Comparison of ENCODE assay signal across 1 cellular context in the genomic region with DNA sequence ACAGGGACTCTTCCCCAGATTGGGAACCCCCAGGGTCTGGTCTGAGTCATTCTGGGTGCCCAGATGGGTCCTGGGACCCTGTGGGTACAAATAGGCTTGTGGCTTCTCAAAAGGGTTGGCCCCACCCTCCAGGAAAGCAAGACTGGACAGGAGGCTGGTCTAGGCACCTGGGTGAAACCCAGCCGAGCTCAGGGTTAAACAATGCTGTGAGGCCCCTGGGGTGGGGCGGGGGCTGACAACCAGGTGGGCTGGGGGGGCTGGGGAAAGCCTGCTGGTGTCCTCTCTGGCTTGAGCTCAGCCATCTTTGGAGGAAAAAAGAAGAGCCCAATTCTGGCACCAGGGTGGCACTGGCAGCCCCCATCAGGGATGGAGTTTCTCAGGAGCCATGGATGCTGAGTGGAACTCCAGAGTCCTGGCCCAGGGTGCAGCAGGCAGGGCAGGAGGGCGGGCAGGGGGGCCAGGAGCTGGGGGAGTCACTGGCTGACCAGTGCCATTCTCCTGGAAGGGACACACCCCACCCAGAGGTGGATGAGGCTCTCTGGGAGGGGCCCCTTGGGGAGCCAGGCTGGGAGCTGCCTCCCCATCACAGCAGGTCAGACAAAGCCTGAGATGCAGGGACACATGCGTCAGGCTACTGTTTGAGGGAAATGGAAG.
TF ChIP-seq lines count a peak whose summit lies in the region.

No MANE protein-coding gene starts in this region.

TF ChIP-seq in GM12878, 131 proteins besides CTCF, POLR2A, EP300 and RAD21:
- TF ChIP-seq EGR1 (IDR thresholded peaks at IDR 0.05; ENCODE audit: borderline replicate concordance in 1 of 2, low read depth in 2 of 2, low read length in 2 of 2): no peak
TF ChIP-seq in GM12878: peak in this region for 0.
